11 cellular contexts compared by ENCODE assay signal in the genomic region with DNA sequence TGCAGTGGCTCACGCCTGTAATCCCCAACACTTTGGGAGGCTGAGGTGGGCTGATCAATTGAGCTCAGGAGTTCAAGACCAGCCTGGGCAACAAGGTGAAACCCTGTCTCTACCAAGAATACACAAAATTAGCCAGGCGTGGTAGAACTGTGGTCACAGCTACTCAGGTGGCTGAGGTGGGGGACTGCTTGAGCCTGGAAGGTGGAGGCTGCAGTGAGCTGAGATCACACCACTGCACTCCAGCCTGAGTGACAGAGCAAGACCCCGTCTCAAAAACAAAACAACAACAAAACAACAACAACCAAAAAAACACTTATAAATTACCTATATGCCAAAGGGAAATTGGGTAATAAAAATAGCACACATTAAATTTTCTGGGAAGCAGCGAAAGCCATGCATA.
DNase-seq lines count a peak whose midpoint lies in the region; ATAC-seq, FAIRE-seq and TF ChIP-seq lines count a peak whose summit lies in the region.
"Had no signal": no experiment of that assay in that cellular context is flagged by ENCODE, and none has a peak within 500 bp of the region (broad histone marks: within the 10 kb centered on the region; RNA-seq: fewer than 3 reads in every experiment).

No MANE protein-coding gene starts in this region.

- H3K4me3 Mint-ChIP-seq in T-helper 17 cell = peak overlapping the region; percentile 91

- peak; percentile 63 for FAIRE-seq in GM18507 (lab: Jason Lieb, UNC)

- H3K27ac ChIP-seq in neutrophil (peak overlapping the region; percentile 86), body of pancreas (no peak overlapping the region)

- in situ Hi-C loops in ACHN (cut with HindIII; ENCODE audit: low pct_ligation_motif_present, low pct_unique_long_range_greater_than_20kb, low sequenced_read_pairs) = no loop called here

- H3K4me3 ChIP-seq in neutrophil (ENCODE audit: low read depth in 1 of 2, low read length in 1 of 2) (peak overlapping the region; percentile 15 to 37), body of pancreas (no peak overlapping the region)
- H3K4me3 ChIP-seq: esophagus squamous epithelium, lung had no signal

- ATAC-seq in GM21619 (IDR thresholded peaks at IDR 0.05; ENCODE audit: unreplicated experiment) (peak; percentile 39), T-helper 17 cell (peak; percentile 27), body of pancreas (no peak)

- H3K9me3 ChIP-seq in T-helper 17 cell (ENCODE audit: control insufficient read depth, low read length, poor library complexity, severe bottlenecking) (no peaks in the 10 kb centered on the region), neutrophil (no peaks in the 10 kb centered on the region), body of pancreas (no peaks in the 10 kb centered on the region)
- H3K9me3 ChIP-seq: esophagus squamous epithelium had no signal

- H3K27ac Mint-ChIP-seq in T-helper 17 cell = peak overlapping the region; percentile 97

- WGBS in body of pancreas, 2 donors = 81 to 91% methylated on average over 4 of the region's 4 CpGs

- TF ChIP-seq CTCF in neutrophil (IDR thresholded peaks at IDR 0.05) (no peak), body of pancreas (IDR thresholded peaks at IDR 0.05) (no peak)

- no peaks in the 10 kb centered on the region for H3K36me3 Mint-ChIP-seq in T-helper 17 cell (ENCODE audit: low read depth)

- H3K4me1 Mint-ChIP-seq in T-helper 17 cell = peaks cover 52% of the 10 kb centered on the region

- H3K36me3 ChIP-seq in neutrophil (no peaks in the 10 kb centered on the region), body of pancreas (replicated peaks in 1 of 2; ENCODE audit: insufficient read depth in 1 of 2, low read depth in 2 of 2) (no peaks in the 10 kb centered on the region)
- H3K36me3 ChIP-seq: esophagus squamous epithelium had no signal

- H3K27me3 ChIP-seq in neutrophil = no peaks in the 10 kb centered on the region
- H3K27me3 ChIP-seq in body of pancreas = no peaks in the 10 kb centered on the region
- H3K27me3 ChIP-seq: esophagus squamous epithelium had no signal

- H3K4me1 ChIP-seq in neutrophil (ENCODE audit: control insufficient read depth in 1 of 2, insufficient read depth in 1 of 2, low read depth in 1 of 2, low read length in 1 of 2) (peaks cover 92 to 100% of the 10 kb centered on the region in 2 experiments), body of pancreas (peaks cover 1% of the 10 kb centered on the region)

- DNase-seq in GM18507 (ENCODE audit: extremely low spot score, insufficient read length, low read depth) (no peak), T-helper 17 cell (no peak), body of pancreas (no peak), retina (no peak), NCI-H510A (lab: John Stamatoyannopoulos, UW) (no peak), ACHN (no peak)
- DNase-seq: esophagus squamous epithelium, NCI-H446 had no signal

- intact Hi-C loops in body of pancreas (cut with DNase I) = no loop called here

- no peaks in the 10 kb centered on the region for H3K27me3 Mint-ChIP-seq in T-helper 17 cell

- TF ChIP-seq POLR2A in body of pancreas (IDR thresholded peaks at IDR 0.05) = no peak

Comparison
In these comparisons a context has a peak if more than half of its experiments do, and no peak if none do; other contexts are left out.
1. H3K4me3 ChIP-seq: peak in neutrophil (2 of 2); none in body of pancreas (0 of 2).